ENCODE assay signal across 6 cellular contexts in the genomic region with DNA sequence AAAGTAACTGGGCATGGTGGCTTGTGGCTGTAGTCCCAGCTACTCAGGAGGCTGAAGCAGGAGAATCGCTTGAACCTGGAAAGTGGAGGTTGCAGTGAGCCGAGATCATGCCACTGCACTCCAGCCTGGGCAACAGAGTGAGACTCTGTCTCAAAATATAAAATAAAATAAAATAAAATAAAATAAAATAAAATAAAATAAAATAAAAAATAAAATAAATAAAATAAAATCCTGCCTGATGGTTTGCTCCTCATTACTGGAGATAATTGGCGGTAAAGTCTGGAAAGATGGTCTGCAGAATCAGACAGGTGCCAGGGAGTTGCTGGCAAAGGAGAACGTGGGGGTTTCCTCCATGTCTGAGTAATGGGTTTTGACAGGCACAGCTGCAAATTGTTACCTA. TPM values are rescaled to one million over a fixed set of nuclear protein-coding genes. Genes with fewer than 3 reads are reported as not detected.
"Had no signal": no experiment of that assay in that cellular context is flagged by ENCODE, and none has a peak within 500 bp of the region (broad histone marks: within the 10 kb centered on the region; RNA-seq: fewer than 3 reads in every experiment).

No MANE protein-coding gene starts in this region.

RNA-seq across cellular contexts. Expression of a gene that starts 11.2 kb away (rescaled TPM):
- total RNA-seq: HepG2, HT-29, HT1080, IMR-90, K562 had no signal
- polyA plus RNA-seq: HepG2, IgD-negative memory B cell, IMR-90, K562 had no signal
